In genomic region chr5:159106193-159106568, GRCh38 we compare ENCODE assay signal across 8 cellular contexts. TPM values are rescaled to one million over a fixed set of nuclear protein-coding genes. Genes with fewer than 3 reads are reported as not detected.
DNase-seq lines count a peak whose midpoint lies in the region; ATAC-seq, FAIRE-seq and TF ChIP-seq lines count a peak whose summit lies in the region.

No MANE protein-coding gene starts in this region.

- peaks cover 8% of the 10 kb centered on the region for H3K79me2 ChIP-seq in GM12878 (ENCODE audit: control insufficient read depth, insufficient read depth, low read length)

- no peak overlapping the region for H3K27ac Mint-ChIP-seq in neural crest cell (ENCODE audit: unreplicated experiment)

- in situ Hi-C loops in GM12878 (cut with MboI): loop anchor here (5.0 to 10.0 kb wide), 3 partner anchors 409 to 1031 kb away; no protein-coding TSS in a partner anchor

- TF ChIP-seq POLR2A in GM12878 (IDR thresholded peaks at IDR 0.05; ENCODE audit: low read depth, low read length): no peak

- peaks cover 49% of the 10 kb centered on the region for H3K4me1 Mint-ChIP-seq in neural crest cell

- H2AFZ ChIP-seq in GM12878 (ENCODE audit: control insufficient read depth, low read depth, low read length): peak overlapping the region; percentile 9; the same call in 1 of the 2 replicates

- ATAC-seq in GM18870 (IDR thresholded peaks at IDR 0.05; ENCODE audit: unreplicated experiment) (peak; percentile 1), HG03135 (IDR thresholded peaks at IDR 0.05; ENCODE audit: unreplicated experiment) (peak; percentile 5), GM12878 (peak; percentile 1), HG03095 (IDR thresholded peaks at IDR 0.05; ENCODE audit: unreplicated experiment) (no peak)

- H3K9ac ChIP-seq in GM12878 (ENCODE audit: control insufficient read depth, insufficient read depth, low read length): peak overlapping the region; percentile 10; the same call in 1 of the 2 replicates

- H3K4me2 ChIP-seq in GM12878 (ENCODE audit: control insufficient read depth, insufficient read depth): peak overlapping the region; percentile 78

- no peaks in the 10 kb centered on the region for H4K20me1 ChIP-seq in GM12878 (ENCODE audit: control insufficient read depth, insufficient read depth)

- no peaks in the 10 kb centered on the region; a peak in 2 of 4 replicates for H3K27me3 ChIP-seq in GM12878 (replicated peaks in 1 of 2; ENCODE audit: control insufficient read depth in 2 of 2, insufficient read depth in 2 of 2, low read length in 1 of 2)

- intact Hi-C loops in GM12878 (cut with micrococcal nuclease; ENCODE audit: unreplicated experiment): loop anchor here (1.0 to 10.0 kb wide), 3 partner anchors 411 to 1031 kb away; no protein-coding TSS in a partner anchor

- peaks cover 12% of the 10 kb centered on the region for H3K4me1 ChIP-seq in GM12878 (ENCODE audit: control insufficient read depth, insufficient read depth, low read length)

- no peaks in the 10 kb centered on the region for H3K9me3 ChIP-seq in GM12878 (replicated peaks; ENCODE audit: control insufficient read depth, insufficient read depth, low read length)

- RAD21 ChIA-PET in GM12878 (lab: Charles Lee; ENCODE audit: unreplicated experiment): interaction anchor here (0.6 to 6.6 kb wide), 57 partner anchors 11 to 1289 kb away, joined by 3 to 210 read pairs (median 6); no protein-coding TSS in a partner anchor

- 2% methylated on average over 11 of the region's 16 CpGs for WGBS in GM12878 (ENCODE audit: insufficient coverage, insufficient replicate concordance, low lambda C conversion rate, missing lambda C conversion rate)

- peak overlapping the region; percentile 61 for H3K4me3 ChIP-seq in GM12878

- CTCF ChIA-PET in GM12878 (lab: Yijun Ruan, JAX): interaction anchor here (0.6 to 10.3 kb wide), 70 partner anchors 9 to 1344 kb away, joined by 3 to 195 read pairs (median 5); no protein-coding TSS in a partner anchor

- H3K36me3 Mint-ChIP-seq in neural crest cell (ENCODE audit: low read depth): no peaks in the 10 kb centered on the region

- H3K4me3 Mint-ChIP-seq in neural crest cell: peak overlapping the region; percentile 85

- DNase-seq in GM12878 (ENCODE audit: low read depth, low spot score) (no peak), neural crest cell (ENCODE audit: low read depth, low spot score) (no peak), NCI-H524 (lab: John Stamatoyannopoulos, UW) (no peak), ureter (ENCODE audit: low spot score) (no peak), NCI-H1105 treated with DMSO at 0.1 percent for 48 hours (lab: John Stamatoyannopoulos, UW) (no peak)

- FAIRE-seq in GM12878 (lab: Jason Lieb, UNC): no peak

- TF ChIP-seq CTCF in GM12878 (IDR thresholded peaks at IDR 0.05 in 2 of 3, conservative IDR thresholded peaks at IDR 0.05 in 1 of 3; ENCODE audit: control insufficient read depth in 2 of 3, extremely low read depth in 1 of 3, insufficient read depth in 1 of 3, low read depth in 3 of 3, low read length in 3 of 3) (no peak), neural crest cell (conservative IDR thresholded peaks at IDR 0.05) (no peak)

- H3K27me3 Mint-ChIP-seq in neural crest cell (ENCODE audit: low read depth): peaks cover 83% of the 10 kb centered on the region

- no peak for TF ChIP-seq RAD21 in GM12878 (IDR thresholded peaks at IDR 0.05; ENCODE audit: insufficient read depth, low read depth, low read length)

- SMC1A ChIA-PET in GM12878 (lab: Charles Lee; ENCODE audit: uncharacterized antibody, unreplicated experiment): interaction anchor here (0.6 to 8.8 kb wide), 60 partner anchors 12 to 1343 kb away, joined by 3 to 224 read pairs (median 4); no protein-coding TSS in a partner anchor

- H3K36me3 ChIP-seq in GM12878 (ENCODE audit: control insufficient read depth in 2 of 2, insufficient read depth in 2 of 2, low read length in 1 of 2): no peaks in the 10 kb centered on the region

- POLR2A ChIA-PET in GM12878 (lab: Charles Lee): interaction anchor here (1.2 to 2.7 kb wide), 2 partner anchors 14 to 410 kb away, joined by 3 to 17 read pairs; no protein-coding TSS in a partner anchor

- BruUV-seq in GM12878 (replicated peaks; lab: Mats Ljungman, UMichigan): no TSS peak

- no peaks in the 10 kb centered on the region for H3K9me3 Mint-ChIP-seq in neural crest cell

- TF ChIP-seq EP300 in GM12878 (IDR thresholded peaks at IDR 0.05; ENCODE audit: borderline replicate concordance in 1 of 2, control insufficient read depth in 1 of 2, low read depth in 2 of 2, low read length in 2 of 2): no peak

- H3K27ac ChIP-seq in GM12878 (ENCODE audit: control insufficient read depth, insufficient read depth): no peak overlapping the region

TF ChIP-seq in GM12878, 131 proteins besides CTCF, POLR2A, EP300 and RAD21:
- TF ChIP-seq FOXK2 (IDR thresholded peaks at IDR 0.05) (no peak), STAT1 (conservative IDR thresholded peaks at IDR 0.05) (no peak), BHLHE40 (IDR thresholded peaks at IDR 0.05; ENCODE audit: borderline replicate concordance in 1 of 2, low read depth in 2 of 2, low read length in 1 of 2) (peak; percentile 61 to 71), SRF (IDR thresholded peaks at IDR 0.05; ENCODE audit: low read depth in 2 of 2, low read length in 2 of 2) (no peak), CBX3 (IDR thresholded peaks at IDR 0.05; ENCODE audit: borderline replicate concordance, low read depth) (no peak), CREM (IDR thresholded peaks at IDR 0.05; ENCODE audit: low read depth) (no peak), NR2C1 (IDR thresholded peaks at IDR 0.05) (no peak), BACH1 (IDR thresholded peaks at IDR 0.05; ENCODE audit: borderline replicate concordance) (no peak), PML (IDR thresholded peaks at IDR 0.05; ENCODE audit: low read length) (no peak), PBX3 (IDR thresholded peaks at IDR 0.05; ENCODE audit: insufficient replicate concordance, low read depth, low read length) (peak; percentile 2), HDAC2 (IDR thresholded peaks at IDR 0.05) (no peak), FOS (IDR thresholded peaks at IDR 0.05; ENCODE audit: borderline replicate concordance, extremely low read depth, insufficient read length) (no peak), MXI1 (IDR thresholded peaks at IDR 0.05; ENCODE audit: low read depth, low read length) (peak; percentile 33; the same call in 1 of the 2 replicates), ESRRA (IDR thresholded peaks at IDR 0.05; ENCODE audit: low read length) (no peak), ETV6 (conservative IDR thresholded peaks at IDR 0.05 in 1 of 2, IDR thresholded peaks at IDR 0.05 in 1 of 2; ENCODE audit: borderline replicate concordance in 1 of 2, low read depth in 1 of 2) (no peak), ZNF384 (IDR thresholded peaks at IDR 0.05; ENCODE audit: borderline replicate concordance, low read depth, low read length) (peak; percentile 61; the same call in 1 of the 2 replicates), MYC (IDR thresholded peaks at IDR 0.05; ENCODE audit: insufficient read depth, insufficient read length, insufficient replicate concordance, low read length, severe bottlenecking) (peak; percentile 32), GATAD2B (conservative IDR thresholded peaks at IDR 0.05; ENCODE audit: low read depth) (no peak), BCL3 (IDR thresholded peaks at IDR 0.05; ENCODE audit: borderline replicate concordance, insufficient read depth, low read depth, low read length, poor library complexity, severe bottlenecking) (peak; percentile 81)

RNA-seq across cellular contexts. Expression of gene EBF1, which starts 6.5 kb away (rescaled TPM):
- total RNA-seq in GM12878 (2013; cell fraction: nucleolus; rRNA removed): 128 and 147 TPM in 2 replicates
- total RNA-seq in GM12878 (2014; rRNA removed): 4.2 and 4.8 TPM in 2 replicates
- total RNA-seq in GM12878 (2014; rRNA removed; fragmentation: Illumina TruSeq; extraction: Trizol): 6.5 TPM in 2 replicates
- 18.6 and 19.0 TPM in 2 replicates for total RNA-seq in GM12878 (2021)
- polyA plus RNA-seq in GM12878 (2011; ENCODE audit: low read depth): 2.0 TPM
- polyA plus RNA-seq in GM12878 (2011; rRNA removed): 14.3 and 23.8 TPM in 2 replicates
- 13.7 and 18.6 TPM in 2 replicates for polyA plus RNA-seq in GM12878 (2011; cell fraction: cytosol; rRNA removed)
- polyA plus RNA-seq in GM12878 (2011; cell fraction: nucleus; rRNA removed): 32.5 and 40.8 TPM in 2 replicates
- polyA plus RNA-seq in GM12878 (2012): 5.2 and 5.7 TPM in 2 replicates
- 6.1 and 6.5 TPM in 2 replicates for polyA plus RNA-seq in GM12878 (2014; fragmentation: Illumina TruSeq; extraction: Trizol)
- 1 to 10 TPM; 5.6 to 7.5 TPM for polyA plus RNA-seq in GM12878 (2014; fragmentation: Nextera tagmentation; extraction: Ambion mirVana)
- polyA plus RNA-seq in GM12878 (2014; rRNA removed): 3.3 and 3.5 TPM in 2 replicates
- 10 to 100 TPM; 10.2 to 16.0 TPM for polyA plus RNA-seq in GM12878 (2016; fragmentation: Nextera tagmentation; extraction: Ambion mirVana)
- 90.8 and 96.0 TPM in 2 replicates for polyA minus RNA-seq in GM12878 (2011; rRNA and poly(A)+ RNA removed)
- polyA minus RNA-seq in GM12878 (2011; cell fraction: cytosol; rRNA and poly(A)+ RNA removed): 18.4 and 27.9 TPM in 2 replicates
- polyA minus RNA-seq in GM12878 (2011; cell fraction: nucleus; rRNA and poly(A)+ RNA removed): 54.5 and 82.3 TPM in 2 replicates
- 12.6 and 14.8 TPM in 2 replicates for total RNA-seq in neural crest cell
- total RNA-seq in ureter: 28.6 TPM
